Comparison of ENCODE assay signal across 1 cellular context in genomic region chr7:143362126-143362961, GRCh38.
TF ChIP-seq lines count a peak whose summit lies in the region.

TSS of gene FAM131B (minus strand) at chr7:143362713. CDS start at chr7:143362603, 110 bp downstream.

TF ChIP-seq in HEK293, 187 proteins besides CTCF, POLR2A, EP300 and RAD21 (continued from another document and continues in another):
- TF ChIP-seq ZNF366 (tag by site-specific recombination; conservative IDR thresholded peaks at IDR 0.05) (peak; percentile 88), ZSCAN5A (tag by site-specific recombination; IDR thresholded peaks at IDR 0.05) (0 out of 2 replicates have a peak, but pooled peaks have one; percentile 44), ZNF514 (tag by site-specific recombination; IDR thresholded peaks at IDR 0.05) (no peak), ZNF24 (tag by site-specific recombination; IDR thresholded peaks at IDR 0.05) (no peak), ZSCAN30 (tag by site-specific recombination; IDR thresholded peaks at IDR 0.05) (no peak), ZNF501 (tag by site-specific recombination; IDR thresholded peaks at IDR 0.05) (peak; percentile 69), ZNF76 (tag by site-specific recombination; IDR thresholded peaks at IDR 0.05; ENCODE audit: borderline replicate concordance, low read depth) (peak; percentile 27; the same call in 1 of the 2 replicates), ZNF830 (tag by site-specific recombination; IDR thresholded peaks at IDR 0.05; ENCODE audit: low read depth) (no peak), ZNF398 (tag by site-specific recombination; IDR thresholded peaks at IDR 0.05) (peak; percentile 80), ZSCAN18 (tag by site-specific recombination; IDR thresholded peaks at IDR 0.05) (no peak), ZNF2 (tag by site-specific recombination; IDR thresholded peaks at IDR 0.05) (peak; percentile 43), ZNF596 (tag by site-specific recombination; IDR thresholded peaks at IDR 0.05) (no peak), RBAK (tag by site-specific recombination; IDR thresholded peaks at IDR 0.05) (no peak), ZNF174 (tag by site-specific recombination; IDR thresholded peaks at IDR 0.05) (no peak), ATF2 (tag by site-specific recombination; IDR thresholded peaks at IDR 0.05; ENCODE audit: low read depth) (no peak), PRDM10 (tag by site-specific recombination; IDR thresholded peaks at IDR 0.05) (no peak; the same call in 1 of the 2 replicates), ZNF311 (tag by site-specific recombination; IDR thresholded peaks at IDR 0.05; ENCODE audit: borderline replicate concordance) (no peak), KLF1 (tag by site-specific recombination; IDR thresholded peaks at IDR 0.05) (peak; percentile 61), ZNF23 (tag by site-specific recombination; IDR thresholded peaks at IDR 0.05; ENCODE audit: borderline replicate concordance) (no peak), SETDB1 (IDR thresholded peaks at IDR 0.05; ENCODE audit: insufficient read length, low read length) (no peak), ZNF610 (tag by site-specific recombination; IDR thresholded peaks at IDR 0.05; ENCODE audit: borderline replicate concordance) (no peak), ZNF184 (tag by site-specific recombination; IDR thresholded peaks at IDR 0.05) (no peak), ZEB2 (tag by site-specific recombination; IDR thresholded peaks at IDR 0.05) (peak; percentile 66; the same call in 1 of the 2 replicates), ZNF677 (tag by site-specific recombination; IDR thresholded peaks at IDR 0.05) (no peak), ZNF112 (tag by site-specific recombination; IDR thresholded peaks at IDR 0.05) (no peak), ZBTB48 (tag by site-specific recombination; IDR thresholded peaks at IDR 0.05) (0 out of 2 replicates have a peak, but pooled peaks have one; percentile 20), ZNF701 (tag by site-specific recombination; IDR thresholded peaks at IDR 0.05) (no peak), IKZF3 (tag by site-specific recombination; IDR thresholded peaks at IDR 0.05) (no peak), ZFP3 (tag by site-specific recombination; IDR thresholded peaks at IDR 0.05; ENCODE audit: low read depth) (no peak), KLF7 (tag by site-specific recombination; IDR thresholded peaks at IDR 0.05; ENCODE audit: borderline replicate concordance) (no peak), ZNF341 (tag by site-specific recombination; IDR thresholded peaks at IDR 0.05; ENCODE audit: low read depth) (peak; percentile 77), ZNF140 (tag by site-specific recombination; IDR thresholded peaks at IDR 0.05) (no peak), ZNF362 (tag by site-specific recombination; IDR thresholded peaks at IDR 0.05) (no peak), YY2 (tag by site-specific recombination; IDR thresholded peaks at IDR 0.05) (peak; percentile 32; the same call in 1 of the 2 replicates), ZNF571 (tag by site-specific recombination; IDR thresholded peaks at IDR 0.05) (no peak), MZF1 (tag by site-specific recombination; IDR thresholded peaks at IDR 0.05; ENCODE audit: borderline replicate concordance) (no peak), ZNF521 (tag by site-specific recombination; IDR thresholded peaks at IDR 0.05) (no peak), ZFP41 (tag by site-specific recombination; IDR thresholded peaks at IDR 0.05; ENCODE audit: borderline replicate concordance) (no peak), ZNF473 (tag by site-specific recombination; IDR thresholded peaks at IDR 0.05) (no peak), ZNF837 (tag by site-specific recombination; IDR thresholded peaks at IDR 0.05) (no peak), ZNF785 (tag by site-specific recombination; IDR thresholded peaks at IDR 0.05) (0 out of 2 replicates have a peak, but pooled peaks have one; percentile 52), ZNF510 (tag by site-specific recombination; IDR thresholded peaks at IDR 0.05; ENCODE audit: insufficient replicate concordance) (no peak), ZNF146 (tag by site-specific recombination; IDR thresholded peaks at IDR 0.05) (peak; percentile 48; the same call in 1 of the 2 replicates), ZNF394 (tag by site-specific recombination; IDR thresholded peaks at IDR 0.05; ENCODE audit: borderline replicate concordance) (no peak), ZNF155 (tag by site-specific recombination; IDR thresholded peaks at IDR 0.05) (no peak), ZNF302 (tag by site-specific recombination; IDR thresholded peaks at IDR 0.05; ENCODE audit: low read depth) (no peak), ZFP69B (tag by site-specific recombination; IDR thresholded peaks at IDR 0.05) (no peak), SP2 (tag by site-specific recombination; IDR thresholded peaks at IDR 0.05) (peak; percentile 61), ZNF354C (tag by site-specific recombination; IDR thresholded peaks at IDR 0.05; ENCODE audit: borderline replicate concordance, low read depth) (no peak), ZNF133 (tag by site-specific recombination; IDR thresholded peaks at IDR 0.05) (no peak), SCRT1 (tag by site-specific recombination; IDR thresholded peaks at IDR 0.05; ENCODE audit: borderline replicate concordance) (no peak), ZNF266 (tag by site-specific recombination; IDR thresholded peaks at IDR 0.05; ENCODE audit: low read depth) (no peak), ZNF792 (tag by site-specific recombination; IDR thresholded peaks at IDR 0.05) (no peak), KLF10 (tag by site-specific recombination; IDR thresholded peaks at IDR 0.05) (no peak), ZNF544 (tag by site-specific recombination; IDR thresholded peaks at IDR 0.05) (no peak), HOXD13 (CRISPR knock-in tag; IDR thresholded peaks at IDR 0.05; ENCODE audit: borderline replicate concordance) (no peak), ZBTB49 (tag by site-specific recombination; IDR thresholded peaks at IDR 0.05; ENCODE audit: low read depth) (no peak), GLI2 (tag by site-specific recombination; IDR thresholded peaks at IDR 0.05; ENCODE audit: borderline replicate concordance, low read depth) (no peak), ZNF335 (tag by site-specific recombination; conservative IDR thresholded peaks at IDR 0.05) (peak; percentile 82), SALL2 (tag by site-specific recombination; IDR thresholded peaks at IDR 0.05; ENCODE audit: borderline replicate concordance) (no peak), ZNF132 (tag by site-specific recombination; IDR thresholded peaks at IDR 0.05; ENCODE audit: borderline replicate concordance) (no peak), ZNF580 (tag by site-specific recombination; IDR thresholded peaks at IDR 0.05) (no peak)
